ENCODE assay signal across 8 cellular contexts in genomic region chr2:181123798-181124217, GRCh38.
DNase-seq lines count a peak whose midpoint lies in the region; ATAC-seq and TF ChIP-seq lines count a peak whose summit lies in the region.

No MANE protein-coding gene starts in this region.

- H3K4me3 ChIP-seq in ACC112 (ENCODE audit: low read depth, low read length), result peak overlapping the region; percentile 37; the same call in 1 of the 2 replicates
- H3K4me3 ChIP-seq in fibroblast of pulmonary artery (replicated peaks; ENCODE audit: low read depth, low read length), result no peak overlapping the region

- CTCF ChIA-PET in Calu3 (lab: Charles Lee), result no interaction called here

- H3K27me3 Mint-ChIP-seq in Calu3 (ENCODE audit: unreplicated experiment), result no peaks in the 10 kb centered on the region

- no TSS peak for BruUV-seq in Calu3 (replicated peaks; lab: Mats Ljungman, UMichigan)

- peaks cover 19% of the 10 kb centered on the region for H3K4me1 Mint-ChIP-seq in Calu3 (ENCODE audit: low read depth, unreplicated experiment)

- peak overlapping the region; percentile 43 for H2AFZ ChIP-seq in ACC112 (ENCODE audit: low read length, unreplicated experiment)

- H3K79me2 ChIP-seq in ACC112 (ENCODE audit: control insufficient read depth, insufficient read depth, low read length, unreplicated experiment), result no peaks in the 10 kb centered on the region

- TF ChIP-seq CTCF in fibroblast of pulmonary artery (IDR thresholded peaks at IDR 0.05; ENCODE audit: low read length, missing control alignments), result no peak
- no peak for TF ChIP-seq CTCF in Calu3 (IDR thresholded peaks at IDR 0.05; ENCODE audit: unreplicated experiment)

- intact Hi-C loops in Calu3 (cut with micrococcal nuclease; ENCODE audit: unreplicated experiment), result no loop called here
- intact Hi-C loops in left ventricle myocardium superior (cut with micrococcal nuclease), result no loop called here

- H3K4me3 Mint-ChIP-seq in Calu3 (ENCODE audit: low read depth, unreplicated experiment), result no peak overlapping the region

- no peaks in the 10 kb centered on the region for H3K36me3 Mint-ChIP-seq in Calu3 (ENCODE audit: insufficient read depth, unreplicated experiment)

- ATAC-seq in GM19043 (IDR thresholded peaks at IDR 0.05; ENCODE audit: low read depth, unreplicated experiment) (peak; percentile 84), HG03139 (IDR thresholded peaks at IDR 0.05; ENCODE audit: unreplicated experiment) (peak; percentile 91), left ventricle myocardium superior (no peak)

- H3K27ac Mint-ChIP-seq in Calu3 (ENCODE audit: unreplicated experiment), result no peak overlapping the region

- no peaks in the 10 kb centered on the region for H3K36me3 ChIP-seq in ACC112 (ENCODE audit: insufficient read depth, low read length)

- H3K27ac ChIP-seq in ACC112 (ENCODE audit: low read depth, low read length), result peak overlapping the region; percentile 69

- H3K27me3 ChIP-seq in ACC112 (ENCODE audit: insufficient read depth, low read length), result no peaks in the 10 kb centered on the region

- no peaks in the 10 kb centered on the region for H3K9me3 Mint-ChIP-seq in Calu3 (ENCODE audit: low read depth, unreplicated experiment)

- DNase-seq in T-helper 9 cell (peak; percentile 36), fibroblast of pulmonary artery (ENCODE audit: low read depth) (peak; percentile 55), mesenteric fat pad (ENCODE audit: low spot score) (no peak), Calu3 (no peak), left ventricle myocardium superior (no peak)

- H3K4me1 ChIP-seq in ACC112 (ENCODE audit: control insufficient read depth, insufficient read depth, low read length, unreplicated experiment), result peaks cover 21% of the 10 kb centered on the region

Comparison
In these comparisons a context has a peak if more than half of its experiments do, and no peak if none do; other contexts are left out.
1. DNase-seq: peak in T-helper 9 cell (single experiment) and fibroblast of pulmonary artery (single experiment); none in mesenteric fat pad (single experiment), Calu3 (single experiment) and left ventricle myocardium superior (single experiment).